8 cellular contexts compared by ENCODE assay signal in genomic region chr22:21568207-21569075, GRCh38. TPM values are rescaled to one million over a fixed set of nuclear protein-coding genes. Genes with fewer than 3 reads are reported as not detected.
DNase-seq lines count a peak whose midpoint lies in the region; ATAC-seq and TF ChIP-seq lines count a peak whose summit lies in the region.

No MANE protein-coding gene starts in this region.

- H3K4me1 Mint-ChIP-seq in CD14-positive monocyte = peaks cover 50% of the 10 kb centered on the region
- H3K4me1 Mint-ChIP-seq in stimulated activated naive B cell treated with anti-CD40 and anti-IgM and Interleukin-4, amounts not matched to agents 10 μg/mL and 1 μg/mL and 100 μg/mL, for 72 hours = peaks cover 30 to 45% of the 10 kb centered on the region in 2 donors

- in situ Hi-C loops in Panc1 (cut with HindIII; ENCODE audit: low pct_unique_long_range_greater_than_20kb, low sequenced_read_pairs) = no loop called here

- peak overlapping the region; percentile 93 for H3K27ac ChIP-seq in Panc1 (ENCODE audit: low read length)
- peak overlapping the region; percentile 73 to 93 (median 84) for H3K27ac ChIP-seq in body of pancreas

- intact Hi-C loops in CD14-positive monocyte (cut with micrococcal nuclease) = no loop called here
- intact Hi-C loops in Panc1 (cut with micrococcal nuclease; ENCODE audit: unreplicated experiment) = no loop called here
- intact Hi-C loops in body of pancreas (cut with DNase I) = no loop called here

- TF ChIP-seq POLR2A in body of pancreas (IDR thresholded peaks at IDR 0.05) = no peak

- no peaks in the 10 kb centered on the region for H3K9me3 Mint-ChIP-seq in CD14-positive monocyte
- H3K9me3 Mint-ChIP-seq in stimulated activated naive B cell treated with anti-CD40 and anti-IgM and Interleukin-4, amounts not matched to agents 10 μg/mL and 1 μg/mL and 100 μg/mL, for 72 hours = no peaks in the 10 kb centered on the region

- H3K27me3 ChIP-seq in Panc1 (ENCODE audit: control insufficient read depth, insufficient read depth, low read length) = no peaks in the 10 kb centered on the region
- no peaks in the 10 kb centered on the region for H3K27me3 ChIP-seq in body of pancreas

- no peaks in the 10 kb centered on the region for H3K9me3 ChIP-seq in Panc1 (ENCODE audit: control insufficient read depth, insufficient read depth, low read depth, low read length)
- no peaks in the 10 kb centered on the region for H3K9me3 ChIP-seq in body of pancreas

- H3K36me3 Mint-ChIP-seq in CD14-positive monocyte = peaks cover 8 to 17% of the 10 kb centered on the region in 2 donors
- peaks cover 12 to 21% of the 10 kb centered on the region in 2 donors for H3K36me3 Mint-ChIP-seq in stimulated activated naive B cell treated with anti-CD40 and anti-IgM and Interleukin-4, amounts not matched to agents 10 μg/mL and 1 μg/mL and 100 μg/mL, for 72 hours

- peaks cover 33% of the 10 kb centered on the region for H3K4me1 ChIP-seq in Panc1 (ENCODE audit: control insufficient read depth, insufficient read depth, low read length)
- H3K4me1 ChIP-seq in body of pancreas = peaks cover 63% of the 10 kb centered on the region

- H3K4me3 Mint-ChIP-seq in CD14-positive monocyte = peak overlapping the region; percentile 86 to 94
- peak overlapping the region; percentile 92 to 93 for H3K4me3 Mint-ChIP-seq in stimulated activated naive B cell treated with anti-CD40 and anti-IgM and Interleukin-4, amounts not matched to agents 10 μg/mL and 1 μg/mL and 100 μg/mL, for 72 hours

- no TSS peak for BruUV-seq in Panc1 (replicated peaks; lab: Mats Ljungman, UMichigan)

- H3K36me3 ChIP-seq in Panc1 (ENCODE audit: control insufficient read depth, insufficient read depth, low read length) (peaks cover 6% of the 10 kb centered on the region), body of pancreas (replicated peaks in 1 of 2; ENCODE audit: insufficient read depth in 1 of 2, low read depth in 2 of 2) (no peaks in the 10 kb centered on the region)

- TF ChIP-seq CTCF in CD14-positive monocyte (IDR thresholded peaks at IDR 0.05) (no peak), Panc1 (IDR thresholded peaks at IDR 0.05) (no peak), body of pancreas (IDR thresholded peaks at IDR 0.05) (no peak)

- H3K27ac Mint-ChIP-seq in CD14-positive monocyte = peak overlapping the region; percentile 82 to 95 (median 90)
- peak overlapping the region; percentile 94 for H3K27ac Mint-ChIP-seq in stimulated activated naive B cell treated with anti-CD40 and anti-IgM and Interleukin-4, amounts not matched to agents 10 μg/mL and 1 μg/mL and 100 μg/mL, for 72 hours

- POLR2A ChIA-PET in Panc1 (lab: Charles Lee) = no interaction called here

- peak; percentile 18 for ATAC-seq in GM21447 (IDR thresholded peaks at IDR 0.05; ENCODE audit: unreplicated experiment)
- ATAC-seq in Panc1 = peak; percentile 48
- peak; percentile 39 for ATAC-seq in body of pancreas
- peak; percentile 43 for ATAC-seq in stimulated activated naive B cell treated with anti-CD40 and anti-IgM and Interleukin-4, amounts not matched to agents 10 μg/mL and 1 μg/mL and 100 μg/mL, for 72 hours (replicated peaks)
- no peak for ATAC-seq in HG03457 (IDR thresholded peaks at IDR 0.05; ENCODE audit: unreplicated experiment)

- 0 to 1% methylated on average over 17 to 34 of the region's 34 CpGs for WGBS in body of pancreas, 2 donors

- CTCF ChIA-PET in Panc1 (lab: Charles Lee) = no interaction called here

- DNase-seq in CD14-positive monocyte (ENCODE audit: low spot score) = peak; percentile 51
- DNase-seq in Panc1 (ENCODE audit: low read depth, low spot score) = no peak
- DNase-seq in body of pancreas = peak; percentile 17 to 50 (median 25)
- DNase-seq in kidney tubule cell (ENCODE audit: low spot score) = peak; percentile 41
- DNase-seq in stimulated activated naive B cell treated with anti-CD40 and anti-IgM and Interleukin-4, amounts not matched to agents 10 μg/mL and 1 μg/mL and 100 μg/mL, for 72 hours = no peak
- no peak for DNase-seq in 8988T

- H3K4me3 ChIP-seq in Panc1 (ENCODE audit: low read depth in 2 of 2, low read length in 2 of 2) = peak overlapping the region; percentile 87 to 92
- H3K4me3 ChIP-seq in body of pancreas = peak overlapping the region; percentile 61 to 95

- peaks cover 0 to 5% (median 2%) of the 10 kb centered on the region in 3 donors for H3K27me3 Mint-ChIP-seq in CD14-positive monocyte (ENCODE audit: low read depth in 3 of 3)
- no peaks in the 10 kb centered on the region for H3K27me3 Mint-ChIP-seq in stimulated activated naive B cell treated with anti-CD40 and anti-IgM and Interleukin-4, amounts not matched to agents 10 μg/mL and 1 μg/mL and 100 μg/mL, for 72 hours

RNA-seq across cellular contexts. Expression of gene UBE2L3, which starts 0.9 kb away (rescaled TPM):
- polyA plus RNA-seq in CD14-positive monocyte = 10 to 100 TPM; 69.6 to 88.9 TPM
- total RNA-seq in Panc1 (2021; ENCODE audit: unreplicated experiment) = 51.1 TPM
- polyA plus RNA-seq in Panc1 (2012; ENCODE audit: insufficient read length) = 39.7 TPM
- 10 to 100 TPM; 17.4 to 33.3 TPM for total RNA-seq in body of pancreas

RNA-seq across cellular contexts. Expression of gene RIMBP3C, which starts 17.2 kb away (rescaled TPM):
- under 1 TPM; 0.08 to 0.11 TPM for polyA plus RNA-seq in CD14-positive monocyte
- total RNA-seq in Panc1 (2021; ENCODE audit: unreplicated experiment) = 0.90 TPM
- 1.7 TPM for polyA plus RNA-seq in Panc1 (2012; ENCODE audit: insufficient read length)
- total RNA-seq in body of pancreas = under 1 TPM in 1 of 2 donors, not detected in 1; under 0.01 TPM

Comparison
In these comparisons a context has a peak if more than half of its experiments do, and no peak if none do; other contexts are left out.
1. DNase-seq: peak in CD14-positive monocyte (single experiment), body of pancreas (4 of 4) and kidney tubule cell (single experiment); none in Panc1 (single experiment), stimulated activated naive B cell treated with anti-CD40 and anti-IgM and Interleukin-4, amounts not matched to agents 10 μg/mL and 1 μg/mL and 100 μg/mL, for 72 hours (single experiment) and 8988T (single experiment).